1 cellular context compared by ENCODE assay signal in the genomic region with DNA sequence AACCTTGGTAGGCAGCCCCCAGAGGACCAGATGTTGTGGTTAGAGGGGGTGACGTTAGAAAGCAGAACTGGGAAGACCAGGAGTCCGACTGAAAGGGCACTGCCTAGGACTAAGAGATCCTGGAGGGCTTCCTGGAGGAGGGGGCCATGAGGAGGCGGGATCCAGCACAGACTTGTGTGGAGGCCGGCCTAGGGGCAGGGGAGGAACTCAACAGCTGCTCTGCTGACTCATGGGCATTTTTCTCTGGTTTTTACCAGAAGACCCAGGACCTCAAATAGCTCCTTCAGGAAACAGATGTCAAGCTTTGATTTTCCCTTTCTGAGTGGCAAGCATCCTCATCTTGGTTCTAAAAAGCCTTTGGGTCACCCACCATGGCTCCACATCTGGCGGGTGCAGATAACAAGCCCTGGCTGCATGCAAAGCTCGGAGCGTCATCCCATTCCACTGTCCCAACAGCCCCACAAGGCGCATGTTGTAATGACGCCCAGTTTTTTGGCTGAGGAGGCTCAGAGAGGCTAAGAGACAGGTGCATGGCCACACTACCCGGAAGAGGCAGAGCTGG.
A peak's percentile ranks its signal among the peaks of the same experiment; 100 is the strongest.
TF ChIP-seq lines count a peak whose summit lies in the region.

No MANE protein-coding gene starts in this region.

TF ChIP-seq in K562, 482 proteins besides CTCF, POLR2A, EP300 and RAD21 (continued from another document and continues in another):
- TF ChIP-seq CSDE1 (IDR thresholded peaks at IDR 0.05) (no peak), PML (IDR thresholded peaks at IDR 0.05; ENCODE audit: low read length) (peak; percentile 72; the same call in 1 of the 2 replicates), SNAPC5 (CRISPR knock-in tag; IDR thresholded peaks at IDR 0.05) (no peak), RBM34 (IDR thresholded peaks at IDR 0.05; ENCODE audit: borderline replicate concordance, insufficient read depth, low read length) (no peak), ATF2 (CRISPR knock-in tag; IDR thresholded peaks at IDR 0.05) (no peak), MCM5 (IDR thresholded peaks at IDR 0.05; ENCODE audit: low read depth) (no peak), BCOR (IDR thresholded peaks at IDR 0.05) (peak; percentile 91), ZNF57 (CRISPR knock-in tag; IDR thresholded peaks at IDR 0.05) (no peak), SIN3A (IDR thresholded peaks at IDR 0.05; ENCODE audit: borderline replicate concordance in 2 of 2, control insufficient read depth in 1 of 2, low read depth in 2 of 2, low read length in 2 of 2) (no peak), POLR3G (IDR thresholded peaks at IDR 0.05; ENCODE audit: extremely low read depth, insufficient read length, insufficient replicate concordance) (no peak), ZNF696 (CRISPR knock-in tag; conservative IDR thresholded peaks at IDR 0.05) (no peak), ZNF407 (IDR thresholded peaks at IDR 0.05; ENCODE audit: low read depth) (no peak), ZNF766 (CRISPR knock-in tag; conservative IDR thresholded peaks at IDR 0.05) (no peak), MIER1 (IDR thresholded peaks at IDR 0.05; ENCODE audit: low read depth) (no peak), TFAP4 (CRISPR knock-in tag; IDR thresholded peaks at IDR 0.05; ENCODE audit: borderline replicate concordance) (peak; percentile 73), MYNN (IDR thresholded peaks at IDR 0.05) (no peak), MYNN (CRISPR knock-in tag; IDR thresholded peaks at IDR 0.05) (no peak), ATF4 (CRISPR knock-in tag; IDR thresholded peaks at IDR 0.05) (no peak), LCOR (CRISPR knock-in tag; IDR thresholded peaks at IDR 0.05) (peak; percentile 84; the same call in 1 of the 2 replicates), NCOA2 (IDR thresholded peaks at IDR 0.05; ENCODE audit: partially characterized antibody in 2 of 2) (no peak), NFRKB (IDR thresholded peaks at IDR 0.05; ENCODE audit: low read depth) (no peak), FOXM1 (IDR thresholded peaks at IDR 0.05; ENCODE audit: low read depth) (peak; percentile 66), FOXM1 (CRISPR knock-in tag; IDR thresholded peaks at IDR 0.05; ENCODE audit: low read depth) (no peak), ZBTB7A (IDR thresholded peaks at IDR 0.05; ENCODE audit: borderline replicate concordance, control insufficient read depth, low read depth, low read length) (no peak), MEIS2 (IDR thresholded peaks at IDR 0.05; ENCODE audit: partially characterized antibody) (peak; percentile 65), HDAC8 (tag; IDR thresholded peaks at IDR 0.05) (no peak), REST (CRISPR knock-in tag; IDR thresholded peaks at IDR 0.05; ENCODE audit: low read depth) (no peak), ZNF24 (IDR thresholded peaks at IDR 0.05) (no peak), BRD9 (IDR thresholded peaks at IDR 0.05; ENCODE audit: low read depth, partially characterized antibody) (no peak), ZNF584 (CRISPR knock-in tag; IDR thresholded peaks at IDR 0.05; ENCODE audit: low read depth) (no peak), CCNT2 (IDR thresholded peaks at IDR 0.05; ENCODE audit: borderline replicate concordance, extremely low read depth, insufficient read length, low read depth, low read length) (peak; percentile 56), ZFX (CRISPR knock-in tag; IDR thresholded peaks at IDR 0.05) (no peak), SPI1 (IDR thresholded peaks at IDR 0.05; ENCODE audit: borderline replicate concordance, low read depth, low read length) (no peak), ZNF354B (CRISPR knock-in tag; IDR thresholded peaks at IDR 0.05) (no peak)
- TF ChIP-seq, protein P1, sequence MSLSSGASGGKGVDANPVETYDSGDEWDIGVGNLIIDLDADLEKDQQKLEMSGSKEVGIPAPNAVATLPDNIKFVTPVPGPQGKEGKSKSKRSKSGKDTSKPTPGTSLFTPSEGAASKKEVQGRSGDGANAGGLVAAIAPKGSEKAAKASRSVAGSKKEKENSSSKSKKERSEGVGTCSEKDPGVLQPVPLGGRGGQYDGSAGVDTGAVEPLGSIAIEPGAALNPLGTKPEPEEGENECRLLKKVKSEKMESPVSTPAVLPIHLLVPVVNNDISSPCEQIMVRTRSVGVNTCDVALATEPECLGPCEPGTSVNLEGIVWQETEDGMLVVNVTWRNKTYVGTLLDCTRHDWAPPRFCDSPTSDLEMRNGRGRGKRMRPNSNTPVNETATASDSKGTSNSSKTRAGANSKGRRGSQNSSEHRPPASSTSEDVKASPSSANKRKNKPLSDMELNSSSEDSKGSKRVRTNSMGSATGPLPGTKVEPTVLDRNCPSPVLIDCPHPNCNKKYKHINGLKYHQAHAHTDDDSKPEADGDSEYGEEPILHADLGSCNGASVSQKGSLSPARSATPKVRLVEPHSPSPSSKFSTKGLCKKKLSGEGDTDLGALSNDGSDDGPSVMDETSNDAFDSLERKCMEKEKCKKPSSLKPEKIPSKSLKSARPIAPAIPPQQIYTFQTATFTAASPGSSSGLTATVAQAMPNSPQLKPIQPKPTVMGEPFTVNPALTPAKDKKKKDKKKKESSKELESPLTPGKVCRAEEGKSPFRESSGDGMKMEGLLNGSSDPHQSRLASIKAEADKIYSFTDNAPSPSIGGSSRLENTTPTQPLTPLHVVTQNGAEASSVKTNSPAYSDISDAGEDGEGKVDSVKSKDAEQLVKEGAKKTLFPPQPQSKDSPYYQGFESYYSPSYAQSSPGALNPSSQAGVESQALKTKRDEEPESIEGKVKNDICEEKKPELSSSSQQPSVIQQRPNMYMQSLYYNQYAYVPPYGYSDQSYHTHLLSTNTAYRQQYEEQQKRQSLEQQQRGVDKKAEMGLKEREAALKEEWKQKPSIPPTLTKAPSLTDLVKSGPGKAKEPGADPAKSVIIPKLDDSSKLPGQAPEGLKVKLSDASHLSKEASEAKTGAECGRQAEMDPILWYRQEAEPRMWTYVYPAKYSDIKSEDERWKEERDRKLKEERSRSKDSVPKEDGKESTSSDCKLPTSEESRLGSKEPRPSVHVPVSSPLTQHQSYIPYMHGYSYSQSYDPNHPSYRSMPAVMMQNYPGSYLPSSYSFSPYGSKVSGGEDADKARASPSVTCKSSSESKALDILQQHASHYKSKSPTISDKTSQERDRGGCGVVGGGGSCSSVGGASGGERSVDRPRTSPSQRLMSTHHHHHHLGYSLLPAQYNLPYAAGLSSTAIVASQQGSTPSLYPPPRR (CRISPR knock-in tag; IDR thresholded peaks at IDR 0.05; ENCODE audit: borderline replicate concordance): no peak
- TF ChIP-seq, protein P2, sequence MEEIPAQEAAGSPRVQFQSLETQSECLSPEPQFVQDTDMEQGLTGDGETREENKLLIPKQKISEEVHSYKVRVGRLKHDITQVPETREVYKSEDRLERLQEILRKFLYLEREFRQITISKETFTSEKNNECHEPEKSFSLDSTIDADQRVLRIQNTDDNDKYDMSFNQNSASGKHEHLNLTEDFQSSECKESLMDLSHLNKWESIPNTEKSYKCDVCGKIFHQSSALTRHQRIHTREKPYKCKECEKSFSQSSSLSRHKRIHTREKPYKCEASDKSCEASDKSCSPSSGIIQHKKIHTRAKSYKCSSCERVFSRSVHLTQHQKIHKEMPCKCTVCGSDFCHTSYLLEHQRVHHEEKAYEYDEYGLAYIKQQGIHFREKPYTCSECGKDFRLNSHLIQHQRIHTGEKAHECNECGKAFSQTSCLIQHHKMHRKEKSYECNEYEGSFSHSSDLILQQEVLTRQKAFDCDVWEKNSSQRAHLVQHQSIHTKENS (CRISPR knock-in tag; IDR thresholded peaks at IDR 0.05): no peak
